In genomic region chr7:105141068-105141467, GRCh38 we compare ENCODE assay signal across 8 cellular contexts.
DNase-seq lines count a peak whose midpoint lies in the region; ATAC-seq and TF ChIP-seq lines count a peak whose summit lies in the region.

No MANE protein-coding gene starts in this region.

- H4K20me1 ChIP-seq in OCI-LY1 (ENCODE audit: insufficient read depth, low read length) = no peaks in the 10 kb centered on the region

- H3K9me2 ChIP-seq in OCI-LY1 (ENCODE audit: low read depth, low read length) = no peaks in the 10 kb centered on the region

- no peaks in the 10 kb centered on the region for H3K4me1 ChIP-seq in breast epithelium
- H3K4me1 ChIP-seq in OCI-LY1 (ENCODE audit: insufficient read depth, low read length, severe bottlenecking) = no peaks in the 10 kb centered on the region

- H3K9me3 ChIP-seq in breast epithelium = no peaks in the 10 kb centered on the region
- H3K9me3 ChIP-seq in OCI-LY1 (ENCODE audit: low read length) = no peaks in the 10 kb centered on the region

- H3K36me3 ChIP-seq in breast epithelium (no peaks in the 10 kb centered on the region), OCI-LY1 (ENCODE audit: insufficient read depth, low read length) (peaks cover 9% of the 10 kb centered on the region; the same call in 1 of the 2 replicates)

- CTCF ChIA-PET in MCF 10A (lab: Yijun Ruan, JAX) = interaction anchor here (0.6 to 1.8 kb wide), 10 partner anchors 10 to 364 kb away, joined by 3 to 11 read pairs (median 4); no protein-coding TSS in a partner anchor

- no peak overlapping the region for H3K4me3 ChIP-seq in breast epithelium
- no peak overlapping the region for H3K4me3 ChIP-seq in OCI-LY1 (ENCODE audit: low read depth, low read length, poor library complexity, severe bottlenecking)
- H3K4me3 ChIP-seq in fibroblast of pulmonary artery (replicated peaks; ENCODE audit: low read depth, low read length) = no peak overlapping the region

- H3K79me2 ChIP-seq in OCI-LY1 (ENCODE audit: insufficient read depth, low read length) = no peaks in the 10 kb centered on the region

- H3K4me1 Mint-ChIP-seq in MCF 10A (ENCODE audit: insufficient read depth, unreplicated experiment) (no peaks in the 10 kb centered on the region), CD14-positive monocyte (no peaks in the 10 kb centered on the region)
- peaks cover 23% of the 10 kb centered on the region for H3K4me1 Mint-ChIP-seq in stimulated activated effector memory CD8-positive, alpha-beta T cell treated with anti-CD3 and anti-CD28 coated beads, Interleukin-12 subunit alpha, Interleukin-12 subunit beta, amount 100 ng/mL, for 72 hours

- no peak overlapping the region for H3K4me2 ChIP-seq in OCI-LY1 (ENCODE audit: low read length)

- no peak overlapping the region for H3K9ac ChIP-seq in OCI-LY1 (ENCODE audit: low read length)

- ATAC-seq in stimulated activated effector memory CD8-positive, alpha-beta T cell treated with anti-CD3 and anti-CD28 coated beads, Interleukin-12 subunit alpha, Interleukin-12 subunit beta, amount 100 ng/mL, for 72 hours = no peak
- ATAC-seq in GM21423 (IDR thresholded peaks at IDR 0.05; ENCODE audit: unreplicated experiment) = no peak

- peak overlapping the region; percentile 27 for H3K27ac Mint-ChIP-seq in MCF 10A (ENCODE audit: low read depth, unreplicated experiment)
- H3K27ac Mint-ChIP-seq in CD14-positive monocyte = peak overlapping the region in 1 of 7 donors; percentile 6
- no peak overlapping the region for H3K27ac Mint-ChIP-seq in stimulated activated effector memory CD8-positive, alpha-beta T cell treated with anti-CD3 and anti-CD28 coated beads, Interleukin-12 subunit alpha, Interleukin-12 subunit beta, amount 100 ng/mL, for 72 hours

- H3K4me3 Mint-ChIP-seq in MCF 10A (ENCODE audit: unreplicated experiment) = no peak overlapping the region
- H3K4me3 Mint-ChIP-seq in CD14-positive monocyte = no peak overlapping the region
- no peak overlapping the region for H3K4me3 Mint-ChIP-seq in stimulated activated effector memory CD8-positive, alpha-beta T cell treated with anti-CD3 and anti-CD28 coated beads, Interleukin-12 subunit alpha, Interleukin-12 subunit beta, amount 100 ng/mL, for 72 hours

- H3K27me3 Mint-ChIP-seq in MCF 10A (ENCODE audit: insufficient read depth, unreplicated experiment) (no peaks in the 10 kb centered on the region), CD14-positive monocyte (ENCODE audit: low read depth in 3 of 3) (no peaks in the 10 kb centered on the region)

- TF ChIP-seq CTCF in MCF 10A (IDR thresholded peaks at IDR 0.05; ENCODE audit: unreplicated experiment) (peak; percentile 28), breast epithelium (IDR thresholded peaks at IDR 0.05) (peak in 1 of 3 donors; percentile 17), OCI-LY1 (IDR thresholded peaks at IDR 0.05; ENCODE audit: low read length) (peak; percentile 58), fibroblast of pulmonary artery (IDR thresholded peaks at IDR 0.05; ENCODE audit: low read length, missing control alignments) (peak; percentile 65), CD14-positive monocyte (IDR thresholded peaks at IDR 0.05) (no peak)

- H3K27ac ChIP-seq in breast epithelium (no peak overlapping the region), OCI-LY1 (ENCODE audit: low read depth, low read length, poor library complexity, severe bottlenecking) (no peak overlapping the region)

- peaks cover 47% of the 10 kb centered on the region for H3K36me3 Mint-ChIP-seq in MCF 10A (ENCODE audit: insufficient read depth, unreplicated experiment)
- peaks cover 66 to 79% of the 10 kb centered on the region in 2 donors for H3K36me3 Mint-ChIP-seq in CD14-positive monocyte
- H3K36me3 Mint-ChIP-seq in stimulated activated effector memory CD8-positive, alpha-beta T cell treated with anti-CD3 and anti-CD28 coated beads, Interleukin-12 subunit alpha, Interleukin-12 subunit beta, amount 100 ng/mL, for 72 hours = peaks cover 73% of the 10 kb centered on the region

- POLR2A ChIA-PET in MCF 10A (lab: Yijun Ruan, JAX) = interaction anchor here (0.9 to 1.2 kb wide), 3 partner anchors 18 to 127 kb away, joined by 3 read pairs; no protein-coding TSS in a partner anchor

- H2AFZ ChIP-seq in OCI-LY1 (ENCODE audit: low read length) = no peak overlapping the region

- no peaks in the 10 kb centered on the region for H3F3A ChIP-seq in OCI-LY1 (ENCODE audit: insufficient read depth, low read length)

- BruUV-seq in MCF 10A (replicated peaks; lab: Mats Ljungman, UMichigan) = no TSS peak

- TF ChIP-seq POLR2A in breast epithelium (IDR thresholded peaks at IDR 0.05) = no peak

- intact Hi-C loops in MCF 10A (cut with micrococcal nuclease) (loop anchor here (1.0 kb wide), 1 partner anchor 195 kb away; no protein-coding TSS in a partner anchor), breast epithelium (cut with DNase I; ENCODE audit: low total_unique reads) (no loop called here), CD14-positive monocyte (cut with micrococcal nuclease) (no loop called here)

- DNase-seq in MCF 10A (ENCODE audit: unreplicated experiment) (peak; percentile 18), breast epithelium (ENCODE audit: low spot score in 2 of 2) (no peak), fibroblast of pulmonary artery (ENCODE audit: low read depth) (peak; percentile 64), superior temporal gyrus (ENCODE audit: extremely low spot score) (peak; percentile 70), CD14-positive monocyte (ENCODE audit: low spot score) (no peak)
- DNase-seq in stimulated activated effector memory CD8-positive, alpha-beta T cell treated with anti-CD3 and anti-CD28 coated beads, Interleukin-12 subunit alpha, Interleukin-12 subunit beta, amount 100 ng/mL, for 72 hours (ENCODE audit: low spot score in 2 of 2) = no peak

- H3K27me3 ChIP-seq in breast epithelium (no peaks in the 10 kb centered on the region), OCI-LY1 (ENCODE audit: insufficient read depth, low read length) (no peaks in the 10 kb centered on the region)

- H3K9me3 Mint-ChIP-seq in MCF 10A (ENCODE audit: unreplicated experiment) (no peaks in the 10 kb centered on the region), CD14-positive monocyte (no peaks in the 10 kb centered on the region)
- H3K9me3 Mint-ChIP-seq in stimulated activated effector memory CD8-positive, alpha-beta T cell treated with anti-CD3 and anti-CD28 coated beads, Interleukin-12 subunit alpha, Interleukin-12 subunit beta, amount 100 ng/mL, for 72 hours = no peaks in the 10 kb centered on the region

Comparison
In these comparisons a context has a peak if more than half of its experiments do, and no peak if none do; other contexts are left out.
1. DNase-seq: peak in MCF 10A (single experiment), fibroblast of pulmonary artery (single experiment) and superior temporal gyrus (single experiment); none in breast epithelium (0 of 2), CD14-positive monocyte (single experiment) and stimulated activated effector memory CD8-positive, alpha-beta T cell treated with anti-CD3 and anti-CD28 coated beads, Interleukin-12 subunit alpha, Interleukin-12 subunit beta, amount 100 ng/mL, for 72 hours (0 of 2).